Comparison of ENCODE assay signal across 25 cellular contexts in the genomic region with DNA sequence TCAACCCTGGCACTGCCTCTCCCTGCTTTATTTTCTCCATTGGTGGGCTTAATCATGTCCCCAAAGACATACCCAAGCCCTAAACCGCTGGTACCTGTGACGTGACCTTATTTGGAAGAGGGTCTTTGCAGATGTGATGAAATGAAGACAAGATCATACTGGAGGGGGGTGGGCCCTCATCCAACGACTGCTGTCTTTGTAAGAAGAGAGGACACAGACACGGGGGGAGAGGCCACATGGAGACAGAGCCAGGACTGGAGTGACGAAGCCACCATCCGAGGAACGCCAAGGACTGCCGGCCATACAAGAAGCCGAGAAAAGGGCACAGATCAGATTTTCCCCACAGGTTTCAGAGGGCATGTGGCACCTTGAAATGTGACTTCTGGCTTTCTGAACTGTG.
"Had no signal": no experiment of that assay in that cellular context is flagged by ENCODE, and none has a peak within 500 bp of the region (broad histone marks: within the 10 kb centered on the region; RNA-seq: fewer than 3 reads in every experiment).

No MANE protein-coding gene starts in this region.

- H3K79me2 ChIP-seq: hepatocyte had no signal

- H3K4me1 Mint-ChIP-seq: mesothelial cell of epicardium; naive B cell; stimulated activated effector memory CD8-positive, alpha-beta T cell treated with anti-CD3 and anti-CD28 coated beads, Interleukin-12 subunit alpha, Interleukin-12 subunit beta, amount 100 ng/mL, for 72 hours had no signal

- H3K36me3 Mint-ChIP-seq: mesothelial cell of epicardium; naive B cell; natural killer cell treated with Interleukin-12 subunit alpha and Interleukin-12 subunit beta and Interleukin-15 and Interleukin-18, amount 100 ng/mL, for 72 hours; stimulated activated effector memory CD8-positive, alpha-beta T cell treated with anti-CD3 and anti-CD28 coated beads, Interleukin-12 subunit alpha, Interleukin-12 subunit beta, amount 100 ng/mL, for 72 hours; type B pancreatic cell had no signal

- H3K4me3 ChIP-seq: heart right ventricle, hepatocyte, left ventricle myocardium inferior, lung, ovary, prostate gland, sigmoid colon, spleen, tibial nerve, vagina had no signal

- H3K27me3 Mint-ChIP-seq: naive B cell; stimulated activated naive CD8-positive, alpha-beta T cell treated with anti-CD3 and anti-CD28 coated beads, Interleukin-15, Interleukin-2, amounts not matched to agents 100 ng/mL and 50 ng/mL, for 24 hours had no signal

- DNase-seq: heart right ventricle; left ventricle myocardium inferior; mesendoderm; naive B cell; occipital lobe; ovary; retina; right cardiac atrium; sigmoid colon; small intestine; stimulated activated CD4-positive, alpha-beta T cell treated with anti-CD3 and anti-CD28 coated beads, Interleukin-4, amount 100 ng/mL, for 24 hours; stimulated activated naive CD4-positive, alpha-beta T cell; substantia nigra had no signal

- H3K4me3 Mint-ChIP-seq: mesothelial cell of epicardium; naive B cell; natural killer cell treated with Interleukin-12 subunit alpha and Interleukin-12 subunit beta and Interleukin-15 and Interleukin-18, amount 100 ng/mL, for 72 hours; stimulated activated effector memory CD8-positive, alpha-beta T cell treated with anti-CD3 and anti-CD28 coated beads, Interleukin-12 subunit alpha, Interleukin-12 subunit beta, amount 100 ng/mL, for 72 hours; stimulated activated naive CD8-positive, alpha-beta T cell treated with anti-CD3 and anti-CD28 coated beads, Interleukin-15, Interleukin-2, amounts not matched to agents 100 ng/mL and 50 ng/mL, for 24 hours; type B pancreatic cell had no signal

- H3K27me3 ChIP-seq: hepatocyte, neutrophil, ovary, sigmoid colon, spleen, tibial nerve, vagina had no signal

- H3K36me3 ChIP-seq: heart right ventricle, left ventricle myocardium inferior, neutrophil, ovary, prostate gland, sigmoid colon, spleen, tibial nerve, vagina had no signal

- H3K4me2 ChIP-seq: hepatocyte had no signal

- H3K27ac ChIP-seq: heart right ventricle, hepatocyte, left ventricle myocardium inferior, neutrophil, ovary, prostate gland, sigmoid colon, spleen, tibial nerve, vagina had no signal

- H3K9me3 Mint-ChIP-seq: mesothelial cell of epicardium; naive B cell; natural killer cell treated with Interleukin-12 subunit alpha and Interleukin-12 subunit beta and Interleukin-15 and Interleukin-18, amount 100 ng/mL, for 72 hours; stimulated activated effector memory CD8-positive, alpha-beta T cell treated with anti-CD3 and anti-CD28 coated beads, Interleukin-12 subunit alpha, Interleukin-12 subunit beta, amount 100 ng/mL, for 72 hours; stimulated activated naive CD8-positive, alpha-beta T cell treated with anti-CD3 and anti-CD28 coated beads, Interleukin-15, Interleukin-2, amounts not matched to agents 100 ng/mL and 50 ng/mL, for 24 hours had no signal

- H3K4me1 ChIP-seq: heart right ventricle, left ventricle myocardium inferior, prostate gland, sigmoid colon, spleen, tibial nerve, vagina had no signal

- H3K27ac Mint-ChIP-seq: mesothelial cell of epicardium; natural killer cell treated with Interleukin-12 subunit alpha and Interleukin-12 subunit beta and Interleukin-15 and Interleukin-18, amount 100 ng/mL, for 72 hours; stimulated activated effector memory CD8-positive, alpha-beta T cell treated with anti-CD3 and anti-CD28 coated beads, Interleukin-12 subunit alpha, Interleukin-12 subunit beta, amount 100 ng/mL, for 72 hours; stimulated activated naive CD8-positive, alpha-beta T cell treated with anti-CD3 and anti-CD28 coated beads, Interleukin-15, Interleukin-2, amounts not matched to agents 100 ng/mL and 50 ng/mL, for 24 hours; type B pancreatic cell had no signal

- H3K9me3 ChIP-seq: heart right ventricle, left ventricle myocardium inferior, neutrophil, ovary, prostate gland, sigmoid colon, spleen, tibial nerve, vagina had no signal

- H2AFZ ChIP-seq: hepatocyte had no signal
